ENCODE assay signal across 24 cellular contexts in the genomic region with DNA sequence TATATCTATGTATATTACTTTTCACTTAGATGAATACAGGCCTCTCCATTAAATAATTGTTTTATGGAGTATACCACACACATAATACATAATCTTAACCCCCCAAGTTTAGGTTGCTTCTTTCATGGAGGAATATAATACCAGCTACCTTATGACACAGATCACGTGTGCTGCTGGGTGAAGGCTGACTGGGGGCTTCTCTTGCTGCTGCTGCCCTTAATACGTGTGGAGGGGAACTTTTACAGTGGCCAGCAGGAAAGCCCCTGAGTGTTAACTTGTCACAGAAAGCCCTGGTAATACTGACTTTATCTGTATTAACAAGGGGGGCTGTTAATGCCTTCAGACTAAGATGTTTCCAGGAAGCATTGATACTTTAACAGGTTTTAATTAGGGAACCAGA.
DNase-seq lines count a peak whose midpoint lies in the region; ATAC-seq, FAIRE-seq and TF ChIP-seq lines count a peak whose summit lies in the region.
"Had no signal": no experiment of that assay in that cellular context is flagged by ENCODE, and none has a peak within 500 bp of the region (broad histone marks: within the 10 kb centered on the region; RNA-seq: fewer than 3 reads in every experiment).

No MANE protein-coding gene starts in this region.

- ATAC-seq in GM21381 (IDR thresholded peaks at IDR 0.05; ENCODE audit: unreplicated experiment): no peak
- ATAC-seq in HG03159 (IDR thresholded peaks at IDR 0.05; ENCODE audit: unreplicated experiment): no peak
- ATAC-seq: A549, HepG2 had no signal

- peak overlapping the region; percentile 18 for H2AFZ ChIP-seq in astrocyte (ENCODE audit: low read depth, low read length)

- 84 to 87% methylated on average over 2 of the region's 2 CpGs for WGBS in sigmoid colon, 2 donors

- no peak overlapping the region for H3K4me3 ChIP-seq in astrocyte (ENCODE audit: insufficient read depth, low read depth, low read length)
- no peak overlapping the region for H3K4me3 ChIP-seq in sigmoid colon
- H3K4me3 ChIP-seq: A549 had no signal

- no peak for FAIRE-seq in astrocyte (lab: Jason Lieb, UNC)
- FAIRE-seq: A549, HepG2, RCC 7860 had no signal

- DNase-seq in GM13977 (ENCODE audit: low spot score): peak; percentile 33
- DNase-seq in astrocyte (ENCODE audit: low read depth): no peak
- no peak for DNase-seq in sigmoid colon
- no peak for DNase-seq in activated CD4-positive, CD25-positive, alpha-beta regulatory T cell (lab: John Stamatoyannopoulos, UW)
- DNase-seq: EL, GF-D8, GOT3, HCEC 1CT, KBM-7, NCI-H1092, NCI-H1436, NCI-H187 treated with DMSO at 0.1 percent for 48 hours, NCI-H2107, NCI-H510A treated with DMSO at 0.1 percent for 48 hours, NCI-H748 treated with DMSO at 0.1 percent for 48 hours had no signal

- H3K4me1 ChIP-seq in astrocyte (ENCODE audit: insufficient read depth, low read length) (no peaks in the 10 kb centered on the region), sigmoid colon (peaks cover 0 to 21% (median 19%) of the 10 kb centered on the region in 4 donors)
- H3K4me1 ChIP-seq: A549 had no signal

- no peak overlapping the region for H3K9ac ChIP-seq in astrocyte (ENCODE audit: low read length)

- no peak overlapping the region for H3K4me3 Mint-ChIP-seq in astrocyte (ENCODE audit: unreplicated experiment)
- H3K4me3 Mint-ChIP-seq: B cell, CD14-positive monocyte had no signal

- H3K27ac Mint-ChIP-seq in astrocyte (ENCODE audit: unreplicated experiment): no peak overlapping the region
- H3K27ac Mint-ChIP-seq: B cell had no signal

- H3K27me3 ChIP-seq in astrocyte (ENCODE audit: insufficient read depth, low read length): peaks cover 2% of the 10 kb centered on the region
- H3K27me3 ChIP-seq in layer of hippocampus (ENCODE audit: control insufficient read depth, insufficient read depth, low read length): no peaks in the 10 kb centered on the region
- no peaks in the 10 kb centered on the region for H3K27me3 ChIP-seq in sigmoid colon

- no peaks in the 10 kb centered on the region for H3K36me3 Mint-ChIP-seq in astrocyte (ENCODE audit: low read depth, unreplicated experiment)
- H3K36me3 Mint-ChIP-seq: CD14-positive monocyte had no signal

- H3K27ac ChIP-seq in astrocyte (ENCODE audit: low read depth, low read length) (no peak overlapping the region), layer of hippocampus (ENCODE audit: low read depth, low read length) (peak overlapping the region; percentile 19), sigmoid colon (peak overlapping the region; percentile 34 to 56 (median 38))
- H3K27ac ChIP-seq: A549, HL-60 had no signal

- H3K36me3 ChIP-seq in astrocyte (ENCODE audit: insufficient read depth, low read length) (no peaks in the 10 kb centered on the region), sigmoid colon (no peaks in the 10 kb centered on the region)

- no peak for TF ChIP-seq EP300 in sigmoid colon (IDR thresholded peaks at IDR 0.05)

- peaks cover 3% of the 10 kb centered on the region for H3K4me1 Mint-ChIP-seq in astrocyte (ENCODE audit: low read depth, unreplicated experiment)
- H3K4me1 Mint-ChIP-seq: B cell, CD14-positive monocyte had no signal

- no peaks in the 10 kb centered on the region for H4K20me1 ChIP-seq in astrocyte (ENCODE audit: insufficient read depth, low read length)

- in situ Hi-C loops in GM13977 (cut with MboI; ENCODE audit: low pct_unique_long_range_greater_than_20kb, low sequenced_read_pairs, unreplicated experiment): no loop called here

- TF ChIP-seq CTCF in GM13977 (IDR thresholded peaks at IDR 0.05; ENCODE audit: extremely low read depth, insufficient read depth, missing control alignments): no peak
- no peak for TF ChIP-seq CTCF in astrocyte (IDR thresholded peaks at IDR 0.05; ENCODE audit: insufficient read depth, low read depth, low read length)
- TF ChIP-seq CTCF in sigmoid colon (IDR thresholded peaks at IDR 0.05): no peak

- no peak for TF ChIP-seq POLR2A in sigmoid colon (IDR thresholded peaks at IDR 0.05)

- intact Hi-C loops in sigmoid colon (cut with DNase I): no loop called here

- H3K9me3 ChIP-seq in astrocyte (ENCODE audit: insufficient read depth, low read depth, low read length) (no peaks in the 10 kb centered on the region), sigmoid colon (no peaks in the 10 kb centered on the region)
- H3K9me3 ChIP-seq: A549 had no signal

- no peaks in the 10 kb centered on the region for H3K79me2 ChIP-seq in astrocyte (ENCODE audit: insufficient read depth, low read length)

- H3K9me3 Mint-ChIP-seq in astrocyte (ENCODE audit: unreplicated experiment): peaks cover 3% of the 10 kb centered on the region

- no peaks in the 10 kb centered on the region for H3K27me3 Mint-ChIP-seq in astrocyte (ENCODE audit: low read depth, unreplicated experiment)

- no peak overlapping the region for H3K4me2 ChIP-seq in astrocyte (ENCODE audit: low read length)
- H3K4me2 ChIP-seq: A549 had no signal
